8 cellular contexts compared by ENCODE assay signal in genomic region chr4:143184217-143184502, GRCh38. TPM values are rescaled to one million over a fixed set of nuclear protein-coding genes. Genes with fewer than 3 reads are reported as not detected.
DNase-seq lines count a peak whose midpoint lies in the region; ATAC-seq, FAIRE-seq and TF ChIP-seq lines count a peak whose summit lies in the region.

No MANE protein-coding gene starts in this region.

- no peak for FAIRE-seq in astrocyte (lab: Jason Lieb, UNC)

- H3K27ac ChIP-seq in HUES64 (ENCODE audit: low read depth, low read length) (peak overlapping the region; percentile 90), astrocyte (ENCODE audit: low read depth, low read length) (peak overlapping the region; percentile 82), temporal lobe (ENCODE audit: low read depth, low read length) (peak overlapping the region; percentile 90)

- intact Hi-C loops in left colon (cut with DNase I, micrococcal nuclease), result no loop called here

- H4K20me1 ChIP-seq in astrocyte (ENCODE audit: insufficient read depth, low read length), result peaks cover 38% of the 10 kb centered on the region

- H3K4me3 ChIP-seq in GM12864 (ENCODE audit: low read depth, low read length) (peak overlapping the region; percentile 77), HUES64 (ENCODE audit: low read length) (peak overlapping the region; percentile 95), astrocyte (ENCODE audit: insufficient read depth, low read depth, low read length) (peak overlapping the region; percentile 80)

- H3K36me3 ChIP-seq in HUES64 (ENCODE audit: insufficient read depth, low read length), result peaks cover 18% of the 10 kb centered on the region
- H3K36me3 ChIP-seq in astrocyte (ENCODE audit: insufficient read depth, low read length), result peaks cover under 1% of the 10 kb centered on the region

- H3K9me3 ChIP-seq in HUES64 (ENCODE audit: insufficient read depth, low read depth, low read length) (no peaks in the 10 kb centered on the region), astrocyte (ENCODE audit: insufficient read depth, low read depth, low read length) (no peaks in the 10 kb centered on the region)

- H3K27me3 Mint-ChIP-seq in astrocyte (ENCODE audit: low read depth, unreplicated experiment), result no peaks in the 10 kb centered on the region

- TF ChIP-seq CTCF in GM12864 (IDR thresholded peaks at IDR 0.05; ENCODE audit: low read depth, low read length, missing control alignments) (no peak), astrocyte (IDR thresholded peaks at IDR 0.05; ENCODE audit: insufficient read depth, low read depth, low read length) (no peak)

- H3K9ac ChIP-seq in HUES64 (ENCODE audit: low read depth, low read length) (peak overlapping the region; percentile 96), astrocyte (ENCODE audit: low read length) (peak overlapping the region; percentile 97)

- peak overlapping the region; percentile 92 for H3K4me3 Mint-ChIP-seq in astrocyte (ENCODE audit: unreplicated experiment)

- DNase-seq in GM12864 (ENCODE audit: low read depth), result no peak
- DNase-seq in astrocyte (ENCODE audit: low read depth), result no peak
- no peak for DNase-seq in left colon
- DNase-seq in UCSD-AML1 (lab: John Stamatoyannopoulos, UW; ENCODE audit: unreplicated experiment), result no peak
- no peak for DNase-seq in GM19240 (ENCODE audit: insufficient read length, low spot score)

- H3K4me2 ChIP-seq in astrocyte (ENCODE audit: low read length), result peak overlapping the region; percentile 85

- H3K36me3 Mint-ChIP-seq in astrocyte (ENCODE audit: low read depth, unreplicated experiment), result no peaks in the 10 kb centered on the region

- H3K79me2 ChIP-seq in astrocyte (ENCODE audit: insufficient read depth, low read length), result peaks cover 43% of the 10 kb centered on the region

- peaks cover 10% of the 10 kb centered on the region for H3K4me1 Mint-ChIP-seq in astrocyte (ENCODE audit: low read depth, unreplicated experiment)

- ATAC-seq in GM21515 (IDR thresholded peaks at IDR 0.05; ENCODE audit: unreplicated experiment) (peak; percentile 29), left colon (peak; percentile 21)

- peak overlapping the region; percentile 65 for H2AFZ ChIP-seq in astrocyte (ENCODE audit: low read depth, low read length)

- WGBS in HUES64, result 2% methylated on average over 11 of the region's 11 CpGs

- H3K9me3 Mint-ChIP-seq in astrocyte (ENCODE audit: unreplicated experiment), result peaks cover 2% of the 10 kb centered on the region

- peak overlapping the region; percentile 84 for H3K27ac Mint-ChIP-seq in astrocyte (ENCODE audit: unreplicated experiment)

- H3K4me1 ChIP-seq in HUES64 (ENCODE audit: insufficient read depth, low read length) (peaks cover 14% of the 10 kb centered on the region; the same call in 1 of the 2 replicates), astrocyte (ENCODE audit: insufficient read depth, low read length) (peaks cover 8% of the 10 kb centered on the region)

- H3K27me3 ChIP-seq in HUES64 (ENCODE audit: insufficient read depth, low read length) (no peaks in the 10 kb centered on the region), astrocyte (ENCODE audit: insufficient read depth, low read length) (no peaks in the 10 kb centered on the region)

RNA-seq across cellular contexts. Expression of gene USP38, which starts 0.6 kb away (rescaled TPM):
- polyA plus RNA-seq in HUES64 (2013, experiment 1 of 2), result 7.7 TPM
- polyA plus RNA-seq in HUES64 (2013, experiment 2 of 2), result 8.4 TPM
- total RNA-seq in astrocyte, result 20.3 and 21.2 TPM in 2 replicates
- 10 to 100 TPM; 34.6 to 60.4 TPM for total RNA-seq in left colon
- total RNA-seq in temporal lobe, result 17.9 TPM
